In genomic region chr2:28361991-28362710, GRCh38 we compare ENCODE assay signal across 21 cellular contexts. TPM values are rescaled to one million over a fixed set of nuclear protein-coding genes. Genes with fewer than 3 reads are reported as not detected.
DNase-seq lines count a peak whose midpoint lies in the region; ATAC-seq, FAIRE-seq and TF ChIP-seq lines count a peak whose summit lies in the region.
"Had no signal": no experiment of that assay in that cellular context is flagged by ENCODE, and none has a peak within 500 bp of the region (broad histone marks: within the 10 kb centered on the region; RNA-seq: fewer than 3 reads in every experiment).

No MANE protein-coding gene starts in this region.

- no peak for DNase-seq in activated naive CD4-positive, alpha-beta T cell treated with anti-CD3 and anti-CD28 coated beads for 36 hours
- DNase-seq in activated naive CD4-positive, alpha-beta T cell treated with anti-CD3 and anti-CD28 coated beads, Interleukin-2, amount 50 U/mL, for 16 hours = no peak
- DNase-seq in H1 (ENCODE audit: low read depth in 1 of 2, low spot score in 2 of 2) = no peak
- no peak for DNase-seq in trophoblast cell
- no peak for DNase-seq in left lobe of liver (ENCODE audit: low spot score)
- DNase-seq: activated CD8-positive, alpha-beta memory T cell treated with anti-CD3 and anti-CD28 coated beads, Interleukin-2, amount 50 U/mL, for 48 hours; CD8-positive, alpha-beta T cell; DMS53; GM23248; KG1; left lung; NCI-H1694; NCI-H2171 treated with DMSO at 0.1 percent for 48 hours; NCI-H526 treated with DMSO at 0.1 percent for 48 hours had no signal

- no peak overlapping the region for H3K4me3 Mint-ChIP-seq in activated naive CD4-positive, alpha-beta T cell treated with anti-CD3 and anti-CD28 coated beads for 36 hours
- H3K4me3 Mint-ChIP-seq: CD8-positive, alpha-beta T cell had no signal

- no peaks in the 10 kb centered on the region for H3K23me2 ChIP-seq in H1 (ENCODE audit: low read depth, low read length)

- TF ChIP-seq EP300 in H1 (IDR thresholded peaks at IDR 0.05; ENCODE audit: borderline replicate concordance in 1 of 2, low read depth in 2 of 2, low read length in 2 of 2) = no peak

- no peaks in the 10 kb centered on the region for H3K36me3 Mint-ChIP-seq in activated naive CD4-positive, alpha-beta T cell treated with anti-CD3 and anti-CD28 coated beads for 36 hours (ENCODE audit: low read depth)
- H3K36me3 Mint-ChIP-seq: brain; CD8-positive, alpha-beta T cell had no signal

- H3K9me3 ChIP-seq in HEK293 (ENCODE audit: control insufficient read depth, insufficient read depth, low read depth, low read length) (no peaks in the 10 kb centered on the region), H1 (ENCODE audit: insufficient read depth in 2 of 2, low read depth in 1 of 2, low read length in 1 of 2) (no peaks in the 10 kb centered on the region), trophoblast cell (ENCODE audit: insufficient read depth, low read depth, low read length) (no peaks in the 10 kb centered on the region)
- H3K9me3 ChIP-seq: left lung, right atrium auricular region had no signal

- H3K9me3 Mint-ChIP-seq in activated naive CD4-positive, alpha-beta T cell treated with anti-CD3 and anti-CD28 coated beads for 36 hours = no peaks in the 10 kb centered on the region
- H3K9me3 Mint-ChIP-seq: CD8-positive, alpha-beta T cell had no signal

- H4K8ac ChIP-seq in H1 (ENCODE audit: extremely low read depth, insufficient read depth, low read length) (no peak overlapping the region), trophoblast cell (ENCODE audit: low read depth, low read length) (no peak overlapping the region)

- no peaks in the 10 kb centered on the region for H3K27me3 Mint-ChIP-seq in activated naive CD4-positive, alpha-beta T cell treated with anti-CD3 and anti-CD28 coated beads for 36 hours (ENCODE audit: low read depth)

- peak overlapping the region; percentile 17 for H3K27ac Mint-ChIP-seq in activated naive CD4-positive, alpha-beta T cell treated with anti-CD3 and anti-CD28 coated beads for 36 hours
- H3K27ac Mint-ChIP-seq: CD8-positive, alpha-beta T cell had no signal

- H3K18ac ChIP-seq in H1 (ENCODE audit: extremely low read depth, low read length) (no peak overlapping the region; the same call in 1 of the 2 replicates), trophoblast cell (ENCODE audit: low read length) (peak overlapping the region; percentile 2)

- no peak overlapping the region for H2BK120ac ChIP-seq in H1 (replicated peaks; ENCODE audit: low read depth, low read length)
- peak overlapping the region; percentile 3 for H2BK120ac ChIP-seq in trophoblast cell (ENCODE audit: insufficient read depth, low read length, poor library complexity)

- H3K56ac ChIP-seq in H1 (replicated peaks; ENCODE audit: insufficient read length, low read depth, low read length) = no peak overlapping the region

- TF ChIP-seq POLR2A in H1 (IDR thresholded peaks at IDR 0.05; ENCODE audit: control extremely low read depth in 1 of 2, low read depth in 2 of 2, low read length in 2 of 2) = no peak

- no peaks in the 10 kb centered on the region for H3K79me1 ChIP-seq in H1 (ENCODE audit: low read depth, low read length)
- peaks cover 17% of the 10 kb centered on the region for H3K79me1 ChIP-seq in trophoblast cell (ENCODE audit: low read length)

- ATAC-seq in left lobe of liver (no peak), GM19035 (IDR thresholded peaks at IDR 0.05; ENCODE audit: unreplicated experiment) (no peak), GM18511 (IDR thresholded peaks at IDR 0.05; ENCODE audit: unreplicated experiment) (no peak)
- ATAC-seq: CD8-positive, alpha-beta T cell; GM12878; left lung had no signal

- H3K14ac ChIP-seq in H1 (ENCODE audit: insufficient read length) (no peak overlapping the region), trophoblast cell (ENCODE audit: low read length) (peak overlapping the region; percentile 0)

- no peak overlapping the region for H3K4ac ChIP-seq in H1 (replicated peaks; ENCODE audit: insufficient read length, low read depth, low read length)
- no peak overlapping the region for H3K4ac ChIP-seq in trophoblast cell (ENCODE audit: low read depth, low read length)

- no peak overlapping the region for H2AFZ ChIP-seq in H1 (ENCODE audit: low read length)
- no peak overlapping the region for H2AFZ ChIP-seq in trophoblast cell (ENCODE audit: insufficient read depth, low read length, poor library complexity)
- H2AFZ ChIP-seq: GM23248 had no signal

- no peaks in the 10 kb centered on the region for H3K79me2 ChIP-seq in H1 (ENCODE audit: control insufficient read depth in 1 of 2, insufficient read depth in 2 of 2, low read length in 2 of 2)
- peaks cover 2% of the 10 kb centered on the region for H3K79me2 ChIP-seq in trophoblast cell (ENCODE audit: control insufficient read depth, insufficient read depth, low read length, poor library complexity)

- H3K9ac ChIP-seq in H1 (replicated peaks in 1 of 4; ENCODE audit: extremely low read depth in 1 of 4, low read depth in 3 of 4, low read length in 3 of 4) (no peak overlapping the region), trophoblast cell (ENCODE audit: low read length) (no peak overlapping the region)
- H3K9ac ChIP-seq: GM23248 had no signal

- CTCF ChIA-PET in activated naive CD4-positive, alpha-beta T cell treated with anti-CD3 and anti-CD28 coated beads for 36 hours (lab: Charles Lee) = no interaction called here
- CTCF ChIA-PET in HEK293 (lab: Yijun Ruan, JAX) = interaction anchor here (0.7 to 0.9 kb wide), 2 partner anchors 34 to 91 kb away, joined by 3 to 4 read pairs; no protein-coding TSS in a partner anchor
- CTCF ChIA-PET in H1 (lab: Charles Lee; ENCODE audit: partially characterized antibody) = interaction anchor here (0.7 to 1.1 kb wide), 5 partner anchors 12 to 1487 kb away, joined by 3 to 4 read pairs (median 3); no protein-coding TSS in a partner anchor

- FAIRE-seq in H1 (lab: Jason Lieb, UNC) = no peak
- FAIRE-seq: GM12878 had no signal

- no peak overlapping the region for H2BK5ac ChIP-seq in H1 (ENCODE audit: low read depth, low read length)
- no peak overlapping the region for H2BK5ac ChIP-seq in trophoblast cell (ENCODE audit: low read depth, low read length, poor library complexity)

- H3K4me1 Mint-ChIP-seq in activated naive CD4-positive, alpha-beta T cell treated with anti-CD3 and anti-CD28 coated beads for 36 hours (ENCODE audit: low read depth) = peaks cover 65% of the 10 kb centered on the region

- no peaks in the 10 kb centered on the region; the same call in 1 of the 2 replicates for H3K4me1 ChIP-seq in HEK293 (ENCODE audit: control insufficient read depth, insufficient read depth, low read length)
- H3K4me1 ChIP-seq in H1 (replicated peaks in 1 of 4; ENCODE audit: control insufficient read depth in 3 of 4, insufficient read depth in 4 of 4, low read length in 3 of 4) = peaks cover 0 to 3% (median 0%) of the 10 kb centered on the region in 4 experiments; a peak in 1 of 7 replicates
- H3K4me1 ChIP-seq in trophoblast cell (ENCODE audit: control insufficient read depth in 1 of 2, insufficient read depth in 2 of 2, low read length in 2 of 2) = peaks cover 32 to 48% of the 10 kb centered on the region in 2 experiments

- no peak overlapping the region for H4K5ac ChIP-seq in H1 (ENCODE audit: insufficient read length, low read depth, low read length)

- H3K27me3 ChIP-seq in H1 (replicated peaks in 1 of 4; ENCODE audit: control insufficient read depth in 3 of 4, extremely low read depth in 1 of 4, insufficient read depth in 3 of 4, low read length in 3 of 4) = no peaks in the 10 kb centered on the region; a peak in 1 of 7 replicates
- no peaks in the 10 kb centered on the region for H3K27me3 ChIP-seq in trophoblast cell (ENCODE audit: insufficient read depth, low read length)
- H3K27me3 ChIP-seq: left lung, right atrium auricular region had no signal

- H2BK12ac ChIP-seq in H1 (ENCODE audit: low read depth, low read length) (no peak overlapping the region; the same call in 1 of the 2 replicates), trophoblast cell (ENCODE audit: low read length) (peak overlapping the region; percentile 37)

- H2AK5ac ChIP-seq in H1 (ENCODE audit: low read depth, low read length) (no peak overlapping the region), trophoblast cell (ENCODE audit: low read length) (peak overlapping the region; percentile 36)

- TF ChIP-seq RAD21 in H1 (IDR thresholded peaks at IDR 0.05 in 1 of 2, conservative IDR thresholded peaks at IDR 0.05 in 1 of 2; ENCODE audit: low read depth in 2 of 2, low read length in 2 of 2) = no peak

- no peak overlapping the region for H3K27ac ChIP-seq in HEK293 (ENCODE audit: extremely low read depth, low read depth, low read length)
- no peak overlapping the region for H3K27ac ChIP-seq in H1 (ENCODE audit: low read depth, low read length)
- H3K27ac ChIP-seq in trophoblast cell (ENCODE audit: low read depth, low read length) = peak overlapping the region; percentile 22
- H3K27ac ChIP-seq: coronary artery, GM23248, left lung had no signal

- H2BK20ac ChIP-seq in H1 (ENCODE audit: low read length) = no peak overlapping the region

- H4K12ac ChIP-seq in trophoblast cell (ENCODE audit: low read depth, low read length) = no peak overlapping the region

- H3K4me2 ChIP-seq in H1 (ENCODE audit: insufficient read depth in 1 of 2, low read depth in 2 of 2, low read length in 2 of 2) (no peak overlapping the region), trophoblast cell (ENCODE audit: low read length) (no peak overlapping the region)

- no peak overlapping the region for H4K91ac ChIP-seq in H1 (replicated peaks; ENCODE audit: insufficient read length, low read length)
- H4K91ac ChIP-seq in trophoblast cell (ENCODE audit: low read depth, low read length) = peak overlapping the region; percentile 33

- H2BK15ac ChIP-seq in H1 (ENCODE audit: low read length) = 0 out of 2 replicates have a peak overlapping the region, but pooled peaks have one; percentile 61

- no peak overlapping the region for H3K4me3 ChIP-seq in HEK293 (ENCODE audit: low read depth, low read length)
- no peak overlapping the region for H3K4me3 ChIP-seq in H1 (ENCODE audit: extremely low read depth in 1 of 4, insufficient read depth in 2 of 4, low read depth in 3 of 4, low read length in 4 of 4)
- H3K4me3 ChIP-seq in trophoblast cell (ENCODE audit: low read depth, low read length) = no peak overlapping the region
- H3K4me3 ChIP-seq: coronary artery, GM12878, GM23248, left lung, right atrium auricular region had no signal

- intact Hi-C loops in activated naive CD4-positive, alpha-beta T cell treated with anti-CD3 and anti-CD28 coated beads for 36 hours (cut with micrococcal nuclease) = no loop called here

- POLR2A ChIA-PET in HEK293 (lab: Yijun Ruan, JAX) (no interaction called here), H1 (lab: Charles Lee; ENCODE audit: partially characterized antibody) (interaction anchor here (1.1 to 2.2 kb wide), 2 partner anchors 28 to 88 kb away, joined by 3 to 12 read pairs; no protein-coding TSS in a partner anchor)

- H3K36me3 ChIP-seq in HEK293 (ENCODE audit: control insufficient read depth in 2 of 2, insufficient read depth in 1 of 2, low read length in 2 of 2) (no peaks in the 10 kb centered on the region), H1 (ENCODE audit: control insufficient read depth in 2 of 4, insufficient read depth in 4 of 4, low read length in 3 of 4) (no peaks in the 10 kb centered on the region), trophoblast cell (ENCODE audit: control insufficient read depth in 1 of 2, insufficient read depth in 2 of 2, low read length in 2 of 2) (no peaks in the 10 kb centered on the region)
- H3K36me3 ChIP-seq: left lung, right atrium auricular region had no signal

- no peaks in the 10 kb centered on the region for H4K20me1 ChIP-seq in H1 (replicated peaks in 1 of 2; ENCODE audit: control insufficient read depth in 1 of 2, insufficient read depth in 2 of 2, low read length in 2 of 2)

- TF ChIP-seq CTCF in HEK293 (tag by site-specific recombination; IDR thresholded peaks at IDR 0.05) (no peak), H1 (IDR thresholded peaks at IDR 0.05; ENCODE audit: control extremely low read depth in 1 of 3, insufficient read depth in 1 of 3, low read depth in 1 of 3, low read length in 3 of 3) (no peak)

- H3K23ac ChIP-seq in H1 (ENCODE audit: insufficient read length) (no peak overlapping the region), trophoblast cell (ENCODE audit: low read length) (no peak overlapping the region)

- WGBS in H1 (ENCODE audit: extremely low coverage in 1 of 2, insufficient coverage in 1 of 2, insufficient read length in 1 of 2, insufficient replicate concordance in 2 of 2, low coverage in 1 of 2, low lambda C conversion rate in 2 of 2, missing lambda C conversion rate in 1 of 2), 2 experiments = 83% methylated on average over 12 of the region's 12 CpGs; no CpG with 5 or more reads in 1 of the 2 experiments
- WGBS in trophoblast cell (ENCODE audit: extremely low coverage, insufficient coverage, insufficient read length) = no CpG with 5 or more reads among the region's 12 CpGs

RNA-seq across cellular contexts. Expression of gene FOSL2, which starts 30.5 kb away (rescaled TPM):
- total RNA-seq in activated naive CD4-positive, alpha-beta T cell treated with anti-CD3 and anti-CD28 coated beads for 36 hours = 100 to 1,000 TPM; 102 to 110 TPM
- 4.5 and 5.5 TPM in 2 replicates for total RNA-seq in H1 (2021; fragmentation: NEBNext Ultra II Directional; extraction: Animal tissue kit (Norgen Biotek cat#: 25700))
- polyA plus RNA-seq in H1 (2011; rRNA removed) = 1.5 TPM in 2 replicates
- polyA plus RNA-seq in H1 (2011; cell fraction: cytosol; rRNA removed) = 1.5 TPM
- polyA plus RNA-seq in H1 (2011; cell fraction: nucleus; rRNA removed) = 2.2 TPM
- polyA plus RNA-seq in H1 (2012, experiment 1 of 2) = 2.6 to 2.8 TPM (median 2.6 TPM) in 4 replicates
- polyA plus RNA-seq in H1 (2012, experiment 2 of 2) = 1.9 TPM
- polyA plus RNA-seq in H1 (2013, experiment 1 of 2) = 0.89 TPM
- 0.90 TPM for polyA plus RNA-seq in H1 (2013, experiment 2 of 2)
- 2.7 and 3.0 TPM in 2 replicates for polyA minus RNA-seq in H1 (2011; rRNA and poly(A)+ RNA removed)
- polyA minus RNA-seq in H1 (2011; cell fraction: cytosol; rRNA and poly(A)+ RNA removed) = 2.6 TPM
- 4.0 TPM for polyA minus RNA-seq in H1 (2011; cell fraction: nucleus; rRNA and poly(A)+ RNA removed)
- polyA plus RNA-seq in trophoblast cell (2013) = 25.9 and 27.5 TPM in 2 replicates
- total RNA-seq in left lobe of liver = 9.3 TPM
